1 cellular context compared by ENCODE assay signal in the genomic region with DNA sequence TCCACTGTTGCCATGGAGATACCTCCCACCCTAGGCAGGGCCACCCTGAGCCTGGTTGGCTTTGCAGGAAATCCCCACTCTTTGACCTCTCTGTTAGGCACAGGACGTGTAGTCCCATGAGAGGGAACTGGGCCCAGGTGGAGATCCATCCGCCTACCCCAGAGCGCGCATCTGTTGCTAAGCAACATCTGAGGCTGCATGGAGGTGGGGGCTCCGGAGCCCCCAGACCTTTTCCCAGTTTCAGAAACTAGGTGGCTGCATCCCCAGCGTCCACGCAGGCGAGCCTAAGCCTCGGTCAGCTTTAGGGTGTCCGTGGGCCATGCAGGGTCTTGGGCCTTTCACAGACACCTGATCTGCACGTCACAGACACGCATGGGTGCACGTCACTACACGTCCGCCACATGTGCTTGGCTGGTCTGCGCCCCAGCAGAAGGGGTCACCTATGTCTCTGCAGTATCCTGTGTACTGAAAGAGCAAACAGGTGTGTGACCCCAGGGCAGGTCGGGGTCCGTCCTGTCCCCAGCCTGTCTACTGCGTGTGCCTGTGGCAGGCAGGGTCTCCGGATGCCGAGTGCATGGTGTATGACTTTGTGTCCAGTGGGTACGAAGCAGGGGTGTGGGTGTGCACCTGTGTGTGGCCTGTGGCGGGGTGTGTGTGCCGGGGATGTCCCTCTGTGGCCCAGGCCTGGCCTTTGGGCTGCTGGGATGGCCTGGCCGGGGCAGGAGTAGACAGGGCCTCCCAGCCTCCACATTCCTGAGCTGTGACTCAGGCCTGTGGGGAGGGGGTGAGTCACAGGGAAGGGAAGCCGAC.
A peak's percentile ranks its signal among the peaks of the same experiment; 100 is the strongest.
TF ChIP-seq lines count a peak whose summit lies in the region.

No MANE protein-coding gene starts in this region.

TF ChIP-seq in GM23338, 12 proteins besides CTCF, POLR2A, EP300 and RAD21 (continued from another document):
- TF ChIP-seq ZNF462 (CRISPR knock-in tag; IDR thresholded peaks at IDR 0.05) (no peak), NANOG (IDR thresholded peaks at IDR 0.05; ENCODE audit: borderline replicate concordance) (no peak), REST (IDR thresholded peaks at IDR 0.05; ENCODE audit: unreplicated experiment) (no peak), ZNF114 (CRISPR knock-in tag; IDR thresholded peaks at IDR 0.05) (no peak), CREB1 (CRISPR knock-in tag; IDR thresholded peaks at IDR 0.05; ENCODE audit: low read depth) (0 out of 2 replicates have a peak, but pooled peaks have one; percentile 15), ZNF331 (CRISPR knock-in tag; IDR thresholded peaks at IDR 0.05; ENCODE audit: low read depth) (no peak), JUNB (IDR thresholded peaks at IDR 0.05; ENCODE audit: unreplicated experiment) (peak; percentile 43)
TF ChIP-seq in GM23338: peak in this region for 2.
